8 cellular contexts compared by ENCODE assay signal in the genomic region with DNA sequence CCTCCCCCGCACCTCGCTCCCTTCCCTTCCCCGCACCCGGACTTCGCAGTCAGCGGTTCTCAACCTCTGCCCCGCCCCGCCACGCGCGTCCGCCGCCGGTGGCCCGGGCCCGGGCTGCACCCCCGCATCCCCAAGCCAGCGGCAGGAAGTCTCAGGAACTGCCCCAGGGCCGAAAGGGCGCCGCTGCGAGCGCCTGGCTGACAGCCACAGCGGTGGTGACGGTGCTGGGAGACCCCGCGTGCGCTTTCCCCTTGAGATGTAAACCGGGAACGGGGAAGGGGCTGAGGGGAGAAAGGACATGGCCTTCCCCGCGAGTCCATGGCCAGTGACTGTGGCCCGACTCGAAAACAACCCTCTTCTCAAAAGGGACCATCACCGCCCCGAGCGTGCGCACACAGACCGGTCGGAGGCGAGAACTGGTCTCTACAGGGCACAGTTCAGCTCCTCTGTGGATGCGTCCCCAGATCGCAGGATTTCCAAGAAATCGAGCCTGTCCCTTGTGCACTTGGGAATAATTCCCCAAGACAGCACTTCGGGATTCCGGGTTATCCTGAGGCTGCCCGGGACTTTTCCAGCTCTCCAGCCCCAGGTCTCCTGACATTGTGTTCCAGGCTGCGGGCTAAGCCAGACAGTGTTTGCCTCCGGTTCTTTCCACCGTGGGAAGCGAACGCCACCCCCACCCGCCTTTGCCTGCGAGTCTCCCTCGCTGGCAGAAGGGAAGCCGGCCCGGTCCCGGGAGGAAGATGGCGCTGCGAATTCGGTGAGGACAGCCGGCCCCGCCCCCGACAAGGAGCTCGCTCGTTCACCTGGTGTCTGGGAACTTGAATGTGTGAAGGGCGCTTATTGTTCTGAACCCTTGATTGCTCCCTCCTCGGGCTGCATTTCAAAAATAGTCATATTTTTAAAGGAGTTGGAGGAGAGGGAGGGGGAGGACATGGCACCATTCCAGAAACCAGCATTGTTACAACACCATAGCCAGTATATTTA. TPM values are rescaled to one million over a fixed set of nuclear protein-coding genes. Genes with fewer than 3 reads are reported as not detected.
DNase-seq lines count a peak whose midpoint lies in the region; TF ChIP-seq lines count a peak whose summit lies in the region.

No MANE protein-coding gene starts in this region.

- H3K36me3 ChIP-seq in ACC112 (ENCODE audit: insufficient read depth, low read length) (no peaks in the 10 kb centered on the region), NT2/D1 (ENCODE audit: insufficient read depth, insufficient read length, low read length) (no peaks in the 10 kb centered on the region), mesodermal cell (ENCODE audit: control insufficient read depth, insufficient read depth, low read length) (no peaks in the 10 kb centered on the region)

- H3K27ac ChIP-seq in ACC112 (ENCODE audit: low read depth, low read length) = no peak overlapping the region
- H3K27ac ChIP-seq in epithelial cell of prostate = peak overlapping the region; percentile 78
- no peak overlapping the region for H3K27ac ChIP-seq in mesodermal cell (ENCODE audit: low read depth, low read length, severe bottlenecking)

- DNase-seq in HFF-Myc (ENCODE audit: extremely low read depth, low read depth) = no peak
- DNase-seq in NT2/D1 (ENCODE audit: low read depth, low spot score) = peak; percentile 36
- DNase-seq in epithelial cell of prostate (ENCODE audit: low read depth, low spot score) = peak; percentile 44
- DNase-seq in ureter (ENCODE audit: low spot score) = peak; percentile 85
- DNase-seq in NAMALWA (ENCODE audit: low spot score) = no peak
- no peak for DNase-seq in effector CD4-positive, alpha-beta T cell

- 1 to 2% methylated on average over 38 to 43 of the region's 68 CpGs for WGBS in mesodermal cell (ENCODE audit: insufficient coverage in 2 of 2), 2 experiments

- no peak for TF ChIP-seq CTCF in HFF-Myc (IDR thresholded peaks at IDR 0.05; ENCODE audit: low read depth, low read length, missing control alignments)

- peaks cover 67% of the 10 kb centered on the region for H3K27me3 ChIP-seq in ACC112 (ENCODE audit: insufficient read depth, low read length)
- H3K27me3 ChIP-seq in NT2/D1 (ENCODE audit: insufficient read depth, insufficient read length) = peaks cover 62% of the 10 kb centered on the region

- H3K4me3 ChIP-seq in ACC112 (ENCODE audit: low read depth, low read length) = peak overlapping the region; percentile 67
- peak overlapping the region; percentile 25 for H3K4me3 ChIP-seq in HFF-Myc (replicated peaks; ENCODE audit: low read depth, low read length)
- H3K4me3 ChIP-seq in NT2/D1 (ENCODE audit: insufficient read length, low read depth) = peak overlapping the region; percentile 66
- peak overlapping the region; percentile 51 for H3K4me3 ChIP-seq in mesodermal cell (ENCODE audit: extremely low read depth, insufficient read depth, low read length, poor library complexity, severe bottlenecking)

- H3K9me3 ChIP-seq in NT2/D1 (ENCODE audit: insufficient read depth, low read length) (no peaks in the 10 kb centered on the region), mesodermal cell (ENCODE audit: control insufficient read depth, low read length) (no peaks in the 10 kb centered on the region)

- peak overlapping the region; percentile 23 for H2AFZ ChIP-seq in ACC112 (ENCODE audit: low read length, unreplicated experiment)

- no peaks in the 10 kb centered on the region for H3K79me2 ChIP-seq in ACC112 (ENCODE audit: control insufficient read depth, insufficient read depth, low read length, unreplicated experiment)

- H3K4me1 ChIP-seq in ACC112 (ENCODE audit: control insufficient read depth, insufficient read depth, low read length, unreplicated experiment) (no peaks in the 10 kb centered on the region), NT2/D1 (ENCODE audit: insufficient read depth, insufficient read length) (peaks cover 5% of the 10 kb centered on the region), mesodermal cell (ENCODE audit: control insufficient read depth, insufficient read depth, low read length, poor library complexity, severe bottlenecking) (no peaks in the 10 kb centered on the region)

- peak overlapping the region; percentile 82 for H3K9ac ChIP-seq in NT2/D1 (ENCODE audit: insufficient read length, low read depth)

RNA-seq across cellular contexts. Expression of gene LRATD1, which starts 2.7 kb away (rescaled TPM):
- 8.0 TPM for polyA plus RNA-seq in mesodermal cell (2013, experiment 1 of 2)
- 6.3 TPM for polyA plus RNA-seq in mesodermal cell (2013, experiment 2 of 2)
- total RNA-seq in ureter = 27.5 TPM

Comparison
In these comparisons a context has a peak if more than half of its experiments do, and no peak if none do; other contexts are left out.
1. DNase-seq: peak in NT2/D1 (single experiment), epithelial cell of prostate (single experiment) and ureter (single experiment); none in HFF-Myc (single experiment), NAMALWA (single experiment) and effector CD4-positive, alpha-beta T cell (single experiment).
2. Peak in every context shown above with its lines, with median percentiles within 50 percentile points of each other: H3K4me3 ChIP-seq.